ENCODE assay signal across 10 cellular contexts in the genomic region with DNA sequence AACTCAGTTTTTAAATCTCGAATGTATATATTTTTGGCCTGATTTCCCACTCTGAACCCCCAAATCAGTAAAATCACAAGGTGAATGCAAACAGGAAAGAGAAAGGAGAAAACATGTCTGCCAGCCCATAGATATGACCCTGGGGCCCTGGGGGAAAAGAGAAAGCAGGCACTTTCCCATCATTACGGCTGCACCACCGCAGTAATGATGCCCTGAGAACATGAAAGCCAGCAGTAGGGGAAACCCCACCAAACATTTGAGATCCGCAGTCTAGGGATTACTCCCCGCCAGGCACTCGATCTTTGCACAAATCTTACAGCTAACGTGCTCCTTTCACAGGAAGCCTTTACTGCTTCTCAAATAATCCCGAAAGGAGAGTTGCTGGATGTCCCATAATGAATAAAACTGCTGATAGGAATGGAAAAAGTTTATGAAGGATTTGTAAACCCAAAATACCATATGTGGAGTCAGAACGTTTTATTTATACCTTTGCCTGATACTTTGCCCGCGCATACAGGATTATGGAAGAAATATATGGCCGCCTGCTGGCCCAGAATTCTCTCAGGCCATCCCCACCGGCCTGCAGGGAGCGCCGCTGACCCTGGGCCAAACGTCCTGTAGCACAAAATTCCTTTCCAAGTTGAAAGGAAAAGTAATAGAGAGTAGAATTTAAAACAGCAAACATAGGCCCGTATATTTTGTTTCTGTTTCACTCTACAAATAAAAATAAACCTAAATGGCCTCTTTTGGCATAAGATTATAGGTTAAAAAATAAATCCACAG.
DNase-seq lines count a peak whose midpoint lies in the region; ATAC-seq and TF ChIP-seq lines count a peak whose summit lies in the region.
"Had no signal": no experiment of that assay in that cellular context is flagged by ENCODE, and none has a peak within 500 bp of the region (broad histone marks: within the 10 kb centered on the region; RNA-seq: fewer than 3 reads in every experiment).

No MANE protein-coding gene starts in this region.

- H3K79me2 ChIP-seq in Karpas-422 (ENCODE audit: low read length): no peaks in the 10 kb centered on the region

- H3K4me1 ChIP-seq in Karpas-422 (ENCODE audit: low read length) (peaks cover 36% of the 10 kb centered on the region), neutrophil (ENCODE audit: control insufficient read depth in 1 of 2, insufficient read depth in 1 of 2, low read depth in 1 of 2, low read length in 1 of 2) (peaks cover 32 to 34% of the 10 kb centered on the region in 2 experiments), right lobe of liver (no peaks in the 10 kb centered on the region)

- H3K4me2 ChIP-seq in Karpas-422 (ENCODE audit: low read depth, low read length, poor library complexity, severe bottlenecking): peak overlapping the region; percentile 48

- no peak overlapping the region for H3K4me3 Mint-ChIP-seq in activated CD4-positive, alpha-beta T cell treated with anti-CD3 and anti-CD28 coated beads for 36 hours

- no peak overlapping the region for H2AFZ ChIP-seq in Karpas-422 (ENCODE audit: low read length)

- POLR2A ChIA-PET in activated CD4-positive, alpha-beta T cell treated with anti-CD3 and anti-CD28 coated beads for 36 hours (lab: Charles Lee): no interaction called here

- TF ChIP-seq CTCF in neutrophil (IDR thresholded peaks at IDR 0.05) (no peak), right lobe of liver (IDR thresholded peaks at IDR 0.05) (no peak)

- WGBS in right lobe of liver (ENCODE audit: insufficient coverage, low coverage, low lambda C conversion rate, missing lambda C conversion rate): 68% methylated on average over 14 of the region's 17 CpGs

- ATAC-seq in activated CD4-positive, alpha-beta T cell treated with anti-CD3 and anti-CD28 coated beads for 36 hours: no peak
- ATAC-seq in right lobe of liver: no peak

- H3K27ac ChIP-seq in Karpas-422 (ENCODE audit: low read length) (no peak overlapping the region), neutrophil (peak overlapping the region; percentile 87), right lobe of liver (no peak overlapping the region)

- no peak for TF ChIP-seq POLR2A in right lobe of liver (IDR thresholded peaks at IDR 0.05)

- H3K36me3 Mint-ChIP-seq in activated CD4-positive, alpha-beta T cell treated with anti-CD3 and anti-CD28 coated beads for 36 hours (ENCODE audit: low read depth): peaks cover 27% of the 10 kb centered on the region

- H3K9me3 Mint-ChIP-seq in activated CD4-positive, alpha-beta T cell treated with anti-CD3 and anti-CD28 coated beads for 36 hours (ENCODE audit: low read depth): peaks cover 16% of the 10 kb centered on the region

- H3K27me3 ChIP-seq in H7 (ENCODE audit: control insufficient read depth, insufficient read depth, low read length) (no peaks in the 10 kb centered on the region), Karpas-422 (ENCODE audit: low read length) (no peaks in the 10 kb centered on the region), neutrophil (no peaks in the 10 kb centered on the region), right lobe of liver (no peaks in the 10 kb centered on the region)

- no peak overlapping the region for H3K9ac ChIP-seq in Karpas-422 (ENCODE audit: low read length)

- peaks cover 5% of the 10 kb centered on the region; the same call in 1 of the 2 replicates for H4K20me1 ChIP-seq in Karpas-422 (ENCODE audit: insufficient read depth, low read depth, low read length)

- CTCF ChIA-PET in activated CD4-positive, alpha-beta T cell treated with anti-CD3 and anti-CD28 coated beads for 36 hours (lab: Charles Lee): interaction anchor here (1.2 kb wide), 1 partner anchor 14 kb away, joined by 7 read pairs; no protein-coding TSS in a partner anchor

- H3K9me2 ChIP-seq in Karpas-422 (replicated peaks; ENCODE audit: insufficient read depth, low read length): no peaks in the 10 kb centered on the region

- peaks cover 49% of the 10 kb centered on the region for H3K4me1 Mint-ChIP-seq in activated CD4-positive, alpha-beta T cell treated with anti-CD3 and anti-CD28 coated beads for 36 hours

- H3K9me3 ChIP-seq in Karpas-422 (ENCODE audit: low read length) (no peaks in the 10 kb centered on the region), neutrophil (no peaks in the 10 kb centered on the region), right lobe of liver (no peaks in the 10 kb centered on the region)

- H3K27me3 Mint-ChIP-seq in activated CD4-positive, alpha-beta T cell treated with anti-CD3 and anti-CD28 coated beads for 36 hours: peaks cover 9% of the 10 kb centered on the region

- intact Hi-C loops in activated CD4-positive, alpha-beta T cell treated with anti-CD3 and anti-CD28 coated beads for 36 hours (cut with DNase I, micrococcal nuclease): loop anchor here (5.0 to 10.0 kb wide), 5 partner anchors 256 to 1936 kb away; no protein-coding TSS in a partner anchor
- intact Hi-C loops in right lobe of liver (cut with DNase I): no loop called here

- H3K36me3 ChIP-seq in H7 (replicated peaks; ENCODE audit: control insufficient read depth, insufficient read depth, low read length) (no peaks in the 10 kb centered on the region), Karpas-422 (ENCODE audit: insufficient read depth, low read length) (no peaks in the 10 kb centered on the region), neutrophil (no peaks in the 10 kb centered on the region), right lobe of liver (no peaks in the 10 kb centered on the region)

- H3K27ac Mint-ChIP-seq in activated CD4-positive, alpha-beta T cell treated with anti-CD3 and anti-CD28 coated beads for 36 hours: peak overlapping the region; percentile 93

- in situ Hi-C loops in KBM-7 (cut with MboI; ENCODE audit: low pct_unique_long_range_greater_than_20kb, low sequenced_read_pairs): no loop called here

- peak; percentile 52 for DNase-seq in activated CD4-positive, alpha-beta T cell treated with anti-CD3 and anti-CD28 coated beads for 36 hours
- no peak for DNase-seq in activated CD4-positive, alpha-beta T cell treated with anti-CD3 and anti-CD28 coated beads, Interleukin-2, amount 50 U/mL, for 4 hours
- peak; percentile 19 for DNase-seq in H7
- DNase-seq in Karpas-422: no peak
- DNase-seq in KBM-7: no peak
- no peak for DNase-seq in right lobe of liver
- no peak for DNase-seq in AG08396 (ENCODE audit: low spot score)
- DNase-seq: effector CD4-positive, alpha-beta T cell; NK-92 treated with Interleukin-12 subunit alpha and Interleukin-12 subunit beta, amount 100 ng/mL, for 24 hours had no signal

- no peak overlapping the region for H3K4me3 ChIP-seq in H7 (ENCODE audit: insufficient read depth, low read depth, low read length)
- 0 out of 2 replicates have a peak overlapping the region, but pooled peaks have one; percentile 29 for H3K4me3 ChIP-seq in Karpas-422 (ENCODE audit: low read length)
- no peak overlapping the region for H3K4me3 ChIP-seq in neutrophil (ENCODE audit: low read depth in 1 of 2, low read length in 1 of 2)
- no peak overlapping the region for H3K4me3 ChIP-seq in right lobe of liver

Comparison
In these comparisons a context has a peak if more than half of its experiments do, and no peak if none do; other contexts are left out.
1. DNase-seq: peak in activated CD4-positive, alpha-beta T cell treated with anti-CD3 and anti-CD28 coated beads for 36 hours (single experiment) and H7 (single experiment); none in activated CD4-positive, alpha-beta T cell treated with anti-CD3 and anti-CD28 coated beads, Interleukin-2, amount 50 U/mL, for 4 hours (0 of 2), Karpas-422 (single experiment), KBM-7 (single experiment), right lobe of liver (0 of 3) and AG08396 (single experiment).
2. intact Hi-C loops: an anchor here in activated CD4-positive, alpha-beta T cell treated with anti-CD3 and anti-CD28 coated beads for 36 hours (5.0 to 10.0 kb wide); none called in right lobe of liver.